In genomic region chr10:71766717-71767419, GRCh38 we compare ENCODE assay signal across 8 cellular contexts. TPM values are rescaled to one million over a fixed set of nuclear protein-coding genes. Genes with fewer than 3 reads are reported as not detected.
DNase-seq lines count a peak whose midpoint lies in the region; ATAC-seq, FAIRE-seq and TF ChIP-seq lines count a peak whose summit lies in the region.

No MANE protein-coding gene starts in this region.

- H3K4me1 Mint-ChIP-seq in activated naive CD8-positive, alpha-beta T cell treated with anti-CD3 and anti-CD28 coated beads, Interleukin-2, amount 10 ng/mL, durations not matched to agents 7 days and 5 days: peaks cover 75% of the 10 kb centered on the region

- peak overlapping the region in 2 of 3 donors; percentile 23 to 57 for H3K9ac ChIP-seq in skeletal muscle tissue (ENCODE audit: low read depth in 1 of 3, low read length in 3 of 3)

- peaks cover 83 to 88% (median 85%) of the 10 kb centered on the region in 3 donors for H3K4me1 ChIP-seq in skeletal muscle tissue (ENCODE audit: control insufficient read depth in 3 of 3, insufficient read depth in 3 of 3, low read length in 3 of 3)

- peak overlapping the region; percentile 83 for H3K27ac Mint-ChIP-seq in activated naive CD8-positive, alpha-beta T cell treated with anti-CD3 and anti-CD28 coated beads, Interleukin-2, amount 10 ng/mL, durations not matched to agents 7 days and 5 days

- no peak overlapping the region for H3K4me3 ChIP-seq in skeletal muscle tissue (ENCODE audit: low read length in 3 of 3)

- H3K9me3 ChIP-seq in skeletal muscle tissue (ENCODE audit: control insufficient read depth in 3 of 3, low read length in 3 of 3): no peaks in the 10 kb centered on the region

- no peak for ATAC-seq in activated naive CD8-positive, alpha-beta T cell treated with anti-CD3 and anti-CD28 coated beads, Interleukin-2, amount 10 ng/mL, durations not matched to agents 7 days and 5 days (ENCODE audit: low read depth)
- ATAC-seq in left ventricle myocardium superior (peak; percentile 51), HG03457 (IDR thresholded peaks at IDR 0.05; ENCODE audit: unreplicated experiment) (no peak), GM18870 (IDR thresholded peaks at IDR 0.05; ENCODE audit: unreplicated experiment) (no peak)

- POLR2A ChIA-PET in activated naive CD8-positive, alpha-beta T cell treated with anti-CD3 and anti-CD28 coated beads, Interleukin-2, amount 10 ng/mL, durations not matched to agents 7 days and 5 days (lab: Charles Lee): interaction anchor here (0.8 to 15.2 kb wide), 3 partner anchors 9 to 39 kb away, joined by 4 to 341 read pairs (median 4); no protein-coding TSS in a partner anchor

- H3K36me3 ChIP-seq in skeletal muscle tissue (ENCODE audit: control insufficient read depth in 3 of 3, insufficient read depth in 3 of 3, low read length in 3 of 3): peaks cover 0 to 2% (median 0%) of the 10 kb centered on the region in 3 donors

- TF ChIP-seq CTCF in D721Med (IDR thresholded peaks at IDR 0.05; ENCODE audit: insufficient read depth, missing control alignments): no peak

- intact Hi-C loops in left ventricle myocardium superior (cut with micrococcal nuclease): no loop called here

- H3K9me3 Mint-ChIP-seq in activated naive CD8-positive, alpha-beta T cell treated with anti-CD3 and anti-CD28 coated beads, Interleukin-2, amount 10 ng/mL, durations not matched to agents 7 days and 5 days: no peaks in the 10 kb centered on the region

- peak; percentile 34 for DNase-seq in activated T-cell treated with anti-CD3 and anti-CD28 coated beads, Interleukin-2, amount 50 U/mL, for 1 hour
- no peak for DNase-seq in activated T-cell treated with anti-CD3 and anti-CD28 coated beads for 4 hours
- DNase-seq in activated naive CD8-positive, alpha-beta T cell treated with anti-CD3 and anti-CD28 coated beads, Interleukin-2, amount 10 ng/mL, durations not matched to agents 7 days and 5 days: no peak
- DNase-seq in left ventricle myocardium superior: peak; percentile 84
- no peak for DNase-seq in D721Med (ENCODE audit: insufficient read length, low spot score)

- no peak for FAIRE-seq in D721Med (lab: Jason Lieb, UNC)

- H3K36me3 Mint-ChIP-seq in activated naive CD8-positive, alpha-beta T cell treated with anti-CD3 and anti-CD28 coated beads, Interleukin-2, amount 10 ng/mL, durations not matched to agents 7 days and 5 days: peaks cover 39% of the 10 kb centered on the region

- H3K4me3 Mint-ChIP-seq in activated naive CD8-positive, alpha-beta T cell treated with anti-CD3 and anti-CD28 coated beads, Interleukin-2, amount 10 ng/mL, durations not matched to agents 7 days and 5 days: peak overlapping the region; percentile 57

- H3K27me3 Mint-ChIP-seq in activated naive CD8-positive, alpha-beta T cell treated with anti-CD3 and anti-CD28 coated beads, Interleukin-2, amount 10 ng/mL, durations not matched to agents 7 days and 5 days: no peaks in the 10 kb centered on the region

- H3K27ac ChIP-seq in skeletal muscle tissue (ENCODE audit: low read depth, low read length): peak overlapping the region; percentile 80

- no peaks in the 10 kb centered on the region for H3K27me3 ChIP-seq in skeletal muscle tissue (ENCODE audit: control insufficient read depth in 3 of 3, insufficient read depth in 3 of 3, low read length in 3 of 3)

RNA-seq across cellular contexts. Expression of gene VSIR, which starts 6.5 kb away (rescaled TPM):
- total RNA-seq in activated naive CD8-positive, alpha-beta T cell treated with anti-CD3 and anti-CD28 coated beads, Interleukin-2, amount 10 ng/mL, durations not matched to agents 7 days and 5 days: 100 to 1,000 TPM; 124 to 125 TPM
- total RNA-seq in left ventricle myocardium superior (127 TPM), skeletal muscle tissue (13.6 TPM)

RNA-seq across cellular contexts. Expression of gene C10orf105, which starts 47.3 kb away (rescaled TPM):
- under 1 TPM; 0.17 to 0.30 TPM for total RNA-seq in activated naive CD8-positive, alpha-beta T cell treated with anti-CD3 and anti-CD28 coated beads, Interleukin-2, amount 10 ng/mL, durations not matched to agents 7 days and 5 days
- 0.07 TPM for total RNA-seq in left ventricle myocardium superior
- not detected for total RNA-seq in skeletal muscle tissue

Comparison
In these comparisons a context has a peak if more than half of its experiments do, and no peak if none do; other contexts are left out.
1. DNase-seq: peak in activated T-cell treated with anti-CD3 and anti-CD28 coated beads, Interleukin-2, amount 50 U/mL, for 1 hour (single experiment) and left ventricle myocardium superior (single experiment); none in activated T-cell treated with anti-CD3 and anti-CD28 coated beads for 4 hours (single experiment), activated naive CD8-positive, alpha-beta T cell treated with anti-CD3 and anti-CD28 coated beads, Interleukin-2, amount 10 ng/mL, durations not matched to agents 7 days and 5 days (single experiment) and D721Med (single experiment).